In genomic region chr10:77179015-77179695, GRCh38 we compare ENCODE assay signal across 8 cellular contexts.
A peak's percentile ranks its signal among the peaks of the same experiment; 100 is the strongest.
DNase-seq lines count a peak whose midpoint lies in the region; ATAC-seq and TF ChIP-seq lines count a peak whose summit lies in the region.
"Had no signal": no experiment of that assay in that cellular context is flagged by ENCODE, and none has a peak within 500 bp of the region (broad histone marks: within the 10 kb centered on the region; RNA-seq: fewer than 3 reads in every experiment).

No MANE protein-coding gene starts in this region.

- DNase-seq in HS-5 (ENCODE audit: low read depth) (peak; percentile 73), body of pancreas (peak; percentile 34 to 68 (median 46)), kidney glomerular epithelial cell (lab: John Stamatoyannopoulos, UW) (peak; percentile 78), ureter (ENCODE audit: low spot score) (peak; percentile 69), NOMO-1 treated with DMSO at 0.1 percent for 48 hours (lab: John Stamatoyannopoulos, UW; ENCODE audit: unreplicated experiment) (no peak)
- DNase-seq in activated CD4-positive, alpha-beta T cell treated with anti-CD3 and anti-CD28 coated beads for 48 hours, result no peak
- no peak for DNase-seq in activated CD8-positive, alpha-beta memory T cell treated with anti-CD3 and anti-CD28 coated beads, Interleukin-2, amount 10 ng/mL, durations not matched to agents 7 days and 5 days
- DNase-seq: stomach had no signal

- H3K27ac ChIP-seq in body of pancreas, result no peak overlapping the region

- no peak overlapping the region for H3K4me3 ChIP-seq in body of pancreas
- H3K4me3 ChIP-seq: stomach had no signal

- no peak overlapping the region for H3K4me3 Mint-ChIP-seq in activated CD8-positive, alpha-beta memory T cell treated with anti-CD3 and anti-CD28 coated beads, Interleukin-2, amount 10 ng/mL, durations not matched to agents 7 days and 5 days

- no peaks in the 10 kb centered on the region for H3K4me1 Mint-ChIP-seq in activated CD8-positive, alpha-beta memory T cell treated with anti-CD3 and anti-CD28 coated beads, Interleukin-2, amount 10 ng/mL, durations not matched to agents 7 days and 5 days

- H3K27ac Mint-ChIP-seq in activated CD8-positive, alpha-beta memory T cell treated with anti-CD3 and anti-CD28 coated beads, Interleukin-2, amount 10 ng/mL, durations not matched to agents 7 days and 5 days, result no peak overlapping the region

- peak; percentile 27 for ATAC-seq in body of pancreas
- ATAC-seq in activated CD8-positive, alpha-beta memory T cell treated with anti-CD3 and anti-CD28 coated beads, Interleukin-2, amount 10 ng/mL, durations not matched to agents 7 days and 5 days, result no peak

- no peak for TF ChIP-seq CTCF in body of pancreas (IDR thresholded peaks at IDR 0.05)

- no peaks in the 10 kb centered on the region for H3K36me3 ChIP-seq in body of pancreas (replicated peaks in 1 of 2; ENCODE audit: insufficient read depth in 1 of 2, low read depth in 2 of 2)
- H3K36me3 ChIP-seq: stomach had no signal

- WGBS in body of pancreas, 2 donors, result 75 to 76% methylated on average over 12 of the region's 12 CpGs

- H3K27me3 Mint-ChIP-seq in activated CD8-positive, alpha-beta memory T cell treated with anti-CD3 and anti-CD28 coated beads, Interleukin-2, amount 10 ng/mL, durations not matched to agents 7 days and 5 days, result peaks cover 6% of the 10 kb centered on the region

- no peaks in the 10 kb centered on the region for H3K36me3 Mint-ChIP-seq in activated CD8-positive, alpha-beta memory T cell treated with anti-CD3 and anti-CD28 coated beads, Interleukin-2, amount 10 ng/mL, durations not matched to agents 7 days and 5 days

- no peaks in the 10 kb centered on the region for H3K9me3 ChIP-seq in body of pancreas
- H3K9me3 ChIP-seq: stomach had no signal

- no peak for TF ChIP-seq POLR2A in body of pancreas (IDR thresholded peaks at IDR 0.05)

- H3K27me3 ChIP-seq in body of pancreas, result no peaks in the 10 kb centered on the region
- H3K27me3 ChIP-seq: stomach had no signal

- peaks cover 5% of the 10 kb centered on the region for H3K4me1 ChIP-seq in body of pancreas

- CTCF ChIA-PET in activated CD8-positive, alpha-beta memory T cell treated with anti-CD3 and anti-CD28 coated beads, Interleukin-2, amount 10 ng/mL, durations not matched to agents 7 days and 5 days (lab: Charles Lee), result interaction anchor here (1.3 to 2.2 kb wide), 2 partner anchors 13 to 464 kb away, joined by 4 to 6 read pairs; no protein-coding TSS in a partner anchor

- intact Hi-C loops in body of pancreas (cut with DNase I), result loop anchor here (5.0 to 10.0 kb wide), 2 partner anchors 196 to 468 kb away; no protein-coding TSS in a partner anchor

- H3K9me3 Mint-ChIP-seq in activated CD8-positive, alpha-beta memory T cell treated with anti-CD3 and anti-CD28 coated beads, Interleukin-2, amount 10 ng/mL, durations not matched to agents 7 days and 5 days (ENCODE audit: low read depth), result no peaks in the 10 kb centered on the region

Comparison
In these comparisons a context has a peak if more than half of its experiments do, and no peak if none do; other contexts are left out.
1. DNase-seq: peak in HS-5 (single experiment), body of pancreas (4 of 4), kidney glomerular epithelial cell (single experiment) and ureter (single experiment); none in activated CD4-positive, alpha-beta T cell treated with anti-CD3 and anti-CD28 coated beads for 48 hours (single experiment), activated CD8-positive, alpha-beta memory T cell treated with anti-CD3 and anti-CD28 coated beads, Interleukin-2, amount 10 ng/mL, durations not matched to agents 7 days and 5 days (single experiment) and NOMO-1 treated with DMSO at 0.1 percent for 48 hours (single experiment).